Comparison of ENCODE assay signal across 16 cellular contexts in the genomic region with DNA sequence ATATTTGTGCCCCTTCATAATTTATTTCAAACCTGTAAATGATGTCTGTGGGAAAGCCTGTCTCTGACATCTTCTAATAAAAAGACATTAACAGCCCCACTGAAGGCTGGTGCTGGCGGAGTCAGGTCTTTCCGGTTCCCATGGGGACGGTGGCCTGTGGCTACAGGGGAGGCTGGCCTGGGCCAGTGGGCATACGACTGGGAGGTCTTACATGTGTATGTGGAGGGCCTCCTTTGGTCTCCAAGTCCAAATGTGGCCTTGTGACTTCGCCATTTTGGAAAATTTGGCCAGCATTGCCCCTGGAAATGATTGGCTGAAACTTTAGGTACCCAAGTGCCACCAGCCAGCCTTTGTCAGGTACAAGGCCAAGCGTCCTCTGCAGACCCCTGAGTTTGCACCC. TPM values are rescaled to one million over a fixed set of nuclear protein-coding genes. Genes with fewer than 3 reads are reported as not detected.
DNase-seq lines count a peak whose midpoint lies in the region; ATAC-seq and TF ChIP-seq lines count a peak whose summit lies in the region.
"Had no signal": no experiment of that assay in that cellular context is flagged by ENCODE, and none has a peak within 500 bp of the region (broad histone marks: within the 10 kb centered on the region; RNA-seq: fewer than 3 reads in every experiment).

No MANE protein-coding gene starts in this region.

- intact Hi-C loops in Right ventricle myocardium inferior (cut with DNase I) = no loop called here
- intact Hi-C loops in lower lobe of right lung (cut with DNase I) = no loop called here

- H3K4me3 ChIP-seq in right atrium auricular region (no peak overlapping the region), RWPE2 (ENCODE audit: severe bottlenecking) (no peak overlapping the region), lower lobe of right lung (no peak overlapping the region)
- H3K4me3 ChIP-seq: A549 had no signal

- H3K9me3 ChIP-seq in right atrium auricular region (no peaks in the 10 kb centered on the region), RWPE2 (ENCODE audit: severe bottlenecking) (no peaks in the 10 kb centered on the region), lower lobe of right lung (no peaks in the 10 kb centered on the region)
- H3K9me3 ChIP-seq: A549, BE2C had no signal

- H3K27ac ChIP-seq in right atrium auricular region = no peak overlapping the region
- no peak overlapping the region for H3K27ac ChIP-seq in RWPE2 (ENCODE audit: poor library complexity, severe bottlenecking)
- H3K27ac ChIP-seq in lower lobe of right lung = no peak overlapping the region
- H3K27ac ChIP-seq: A549 had no signal

- H3K4me1 ChIP-seq in right atrium auricular region = no peaks in the 10 kb centered on the region
- no peaks in the 10 kb centered on the region for H3K4me1 ChIP-seq in RWPE2 (ENCODE audit: insufficient read depth, poor library complexity, severe bottlenecking)
- H3K4me1 ChIP-seq in lower lobe of right lung = no peaks in the 10 kb centered on the region
- H3K4me1 ChIP-seq: A549, BE2C had no signal

- ATAC-seq in Right ventricle myocardium inferior (no peak), RWPE2 (ENCODE audit: low read depth) (no peak), lower lobe of right lung (no peak), HG03039 (IDR thresholded peaks at IDR 0.05; ENCODE audit: unreplicated experiment) (no peak)
- ATAC-seq: A549, Panc1 had no signal

- TF ChIP-seq CTCF in right atrium auricular region (IDR thresholded peaks at IDR 0.05) = no peak
- no peak for TF ChIP-seq CTCF in RWPE2 (IDR thresholded peaks at IDR 0.05; ENCODE audit: poor library complexity, severe bottlenecking)
- TF ChIP-seq CTCF in lower lobe of right lung (IDR thresholded peaks at IDR 0.05) = no peak

- DNase-seq in Right ventricle myocardium inferior (ENCODE audit: missing footprints) (peak; percentile 66), right atrium auricular region (ENCODE audit: low spot score) (no peak), RWPE2 (ENCODE audit: low spot score) (peak; percentile 22), lower lobe of right lung (peak; percentile 12), LoVo (ENCODE audit: low spot score) (no peak), superior temporal gyrus (ENCODE audit: extremely low spot score) (no peak)
- DNase-seq: BE2C; CD4-positive, alpha-beta T cell; COR-L47; DMS79; Karpas-422; NCI-H187; NK-92 treated with Interleukin-12 subunit alpha and Interleukin-12 subunit beta, amount 100 ng/mL, for 24 hours had no signal

- no peaks in the 10 kb centered on the region for H3K27me3 ChIP-seq in right atrium auricular region
- no peaks in the 10 kb centered on the region for H3K27me3 ChIP-seq in RWPE2 (ENCODE audit: insufficient read depth, poor library complexity, severe bottlenecking)
- H3K27me3 ChIP-seq in lower lobe of right lung (ENCODE audit: low read depth) = no peaks in the 10 kb centered on the region
- H3K27me3 ChIP-seq: BE2C had no signal

- H3K36me3 ChIP-seq in right atrium auricular region (no peaks in the 10 kb centered on the region), RWPE2 (ENCODE audit: low read depth) (no peaks in the 10 kb centered on the region), lower lobe of right lung (no peaks in the 10 kb centered on the region)
- H3K36me3 ChIP-seq: BE2C had no signal

RNA-seq across cellular contexts. Expression of a gene that starts 50.0 kb away (rescaled TPM):
- total RNA-seq in Right ventricle myocardium inferior = 81.2 TPM
- 10 to 100 TPM; 57.5 to 63.9 TPM for total RNA-seq in right atrium auricular region
- total RNA-seq in lower lobe of right lung = 82.3 TPM

Comparison
In these comparisons a context has a peak if more than half of its experiments do, and no peak if none do; other contexts are left out.
1. DNase-seq: peak in Right ventricle myocardium inferior (single experiment), RWPE2 (single experiment) and lower lobe of right lung (single experiment); none in right atrium auricular region (single experiment), LoVo (single experiment) and superior temporal gyrus (single experiment).